10 cellular contexts compared by ENCODE assay signal in genomic region chr5:122498163-122498562, GRCh38.
DNase-seq lines count a peak whose midpoint lies in the region; ATAC-seq and TF ChIP-seq lines count a peak whose summit lies in the region.
"Had no signal": no experiment of that assay in that cellular context is flagged by ENCODE, and none has a peak within 500 bp of the region (broad histone marks: within the 10 kb centered on the region; RNA-seq: fewer than 3 reads in every experiment).

No MANE protein-coding gene starts in this region.

- no peak overlapping the region for H3K9ac ChIP-seq in mammary epithelial cell (ENCODE audit: insufficient read depth, low read length)

- peaks cover 0 to 2% (median 0%) of the 10 kb centered on the region in 11 donors for H3K9me3 Mint-ChIP-seq in naive thymus-derived CD4-positive, alpha-beta T cell

- H3K4me2 ChIP-seq in mammary epithelial cell (ENCODE audit: insufficient read depth, low read depth, low read length), result no peak overlapping the region

- H3K27ac ChIP-seq in mammary epithelial cell (ENCODE audit: insufficient read depth, low read depth, low read length), result no peak overlapping the region
- no peak overlapping the region for H3K27ac ChIP-seq in naive thymus-derived CD4-positive, alpha-beta T cell (ENCODE audit: low read depth, low read length)

- H3K9me3 ChIP-seq in HAP-1, result no peaks in the 10 kb centered on the region
- H3K9me3 ChIP-seq in mammary epithelial cell (replicated peaks; ENCODE audit: insufficient read depth, low read length), result no peaks in the 10 kb centered on the region
- H3K9me3 ChIP-seq in naive thymus-derived CD4-positive, alpha-beta T cell (ENCODE audit: control insufficient read depth in 2 of 3, low read length in 3 of 3), result no peaks in the 10 kb centered on the region

- intact Hi-C loops in mammary epithelial cell (cut with micrococcal nuclease), result no loop called here
- intact Hi-C loops in naive thymus-derived CD4-positive, alpha-beta T cell (cut with micrococcal nuclease), result no loop called here

- no peak overlapping the region for H3K27ac Mint-ChIP-seq in naive thymus-derived CD4-positive, alpha-beta T cell

- H2AFZ ChIP-seq in mammary epithelial cell (ENCODE audit: low read depth, low read length), result no peak overlapping the region

- H3K4me3 ChIP-seq in AG09309 (ENCODE audit: control insufficient read depth, low read depth, low read length) (no peak overlapping the region), HAP-1 (no peak overlapping the region), mammary epithelial cell (replicated peaks in 1 of 3; ENCODE audit: insufficient read depth in 1 of 3, low read depth in 2 of 3, low read length in 3 of 3) (no peak overlapping the region)
- no peak overlapping the region for H3K4me3 ChIP-seq in naive thymus-derived CD4-positive, alpha-beta T cell (ENCODE audit: low read length)

- H4K20me1 ChIP-seq in mammary epithelial cell (ENCODE audit: insufficient read depth, low read length), result no peaks in the 10 kb centered on the region

- peak; percentile 84 for ATAC-seq in left lobe of liver
- no peak for ATAC-seq in HG02938 (IDR thresholded peaks at IDR 0.05; ENCODE audit: unreplicated experiment)
- ATAC-seq in naive thymus-derived CD4-positive, alpha-beta T cell, result no peak
- no peak for ATAC-seq in GM18520 (IDR thresholded peaks at IDR 0.05; ENCODE audit: unreplicated experiment)

- POLR2A ChIA-PET in naive thymus-derived CD4-positive, alpha-beta T cell (lab: Charles Lee), result no interaction called here

- H3K4me1 Mint-ChIP-seq in naive thymus-derived CD4-positive, alpha-beta T cell, result no peaks in the 10 kb centered on the region

- H3K27me3 ChIP-seq in HAP-1 (ENCODE audit: low read depth) (no peaks in the 10 kb centered on the region), mammary epithelial cell (ENCODE audit: insufficient read depth, low read length) (no peaks in the 10 kb centered on the region)
- H3K27me3 ChIP-seq in naive thymus-derived CD4-positive, alpha-beta T cell (ENCODE audit: control insufficient read depth in 2 of 2, insufficient read depth in 2 of 2, low read length in 2 of 2), result no peaks in the 10 kb centered on the region

- H3K27me3 Mint-ChIP-seq in naive thymus-derived CD4-positive, alpha-beta T cell, result peaks cover 0 to 24% (median 7%) of the 10 kb centered on the region in 5 donors

- TF ChIP-seq CTCF in AG09309 (IDR thresholded peaks at IDR 0.05; ENCODE audit: control insufficient read depth, insufficient read depth, low read depth, low read length, missing control alignments) (peak; percentile 48), mammary epithelial cell (conservative IDR thresholded peaks at IDR 0.05 in 1 of 2, IDR thresholded peaks at IDR 0.05 in 1 of 2; ENCODE audit: extremely low read depth in 1 of 2, insufficient read depth in 1 of 2, low read depth in 1 of 2, low read length in 2 of 2) (peak; percentile 1 to 52)

- no peaks in the 10 kb centered on the region for H3K4me1 ChIP-seq in HAP-1
- H3K4me1 ChIP-seq in mammary epithelial cell (ENCODE audit: insufficient read depth, low read length), result no peaks in the 10 kb centered on the region
- H3K4me1 ChIP-seq in naive thymus-derived CD4-positive, alpha-beta T cell (ENCODE audit: control insufficient read depth in 2 of 2, insufficient read depth in 2 of 2, low read length in 2 of 2), result no peaks in the 10 kb centered on the region

- BruUV-seq in mammary epithelial cell (replicated peaks; lab: Mats Ljungman, UMichigan), result no TSS peak

- H3K36me3 ChIP-seq in HAP-1 (replicated peaks) (no peaks in the 10 kb centered on the region), mammary epithelial cell (ENCODE audit: insufficient read depth, low read length) (no peaks in the 10 kb centered on the region)
- H3K36me3 ChIP-seq in naive thymus-derived CD4-positive, alpha-beta T cell (ENCODE audit: control insufficient read depth in 2 of 3, insufficient read depth in 3 of 3, low read length in 3 of 3), result no peaks in the 10 kb centered on the region

- 39% methylated on average over 2 of the region's 2 CpGs for WGBS in mammary epithelial cell (ENCODE audit: low coverage, missing lambda C conversion rate)

- H3K36me3 Mint-ChIP-seq in naive thymus-derived CD4-positive, alpha-beta T cell, result no peaks in the 10 kb centered on the region

- H3K79me2 ChIP-seq in mammary epithelial cell (ENCODE audit: insufficient read depth, low read length), result no peaks in the 10 kb centered on the region

- H3K4me3 Mint-ChIP-seq in naive thymus-derived CD4-positive, alpha-beta T cell, result no peak overlapping the region

- dilution Hi-C loops in mammary epithelial cell (cut with HindIII; ENCODE audit: low sequenced_read_pairs), result no loop called here

- DNase-seq in AG09309 (ENCODE audit: low read depth) (no peak), HAP-1 (ENCODE audit: low spot score in 2 of 2) (peak; percentile 60 to 67), mammary epithelial cell (no peak), left lobe of liver (ENCODE audit: low spot score) (no peak)
- no peak for DNase-seq in naive thymus-derived CD4-positive, alpha-beta T cell
- DNase-seq in activated CD8-positive, alpha-beta memory T cell treated with anti-CD3 and anti-CD28 coated beads, Interleukin-2, amount 50 U/mL, for 4 hours, result no peak
- DNase-seq: NCI-H2171, T1000 had no signal

- in situ Hi-C loops in HAP-1 (cut with MboI; ENCODE audit: low sequenced_read_pairs), result loop anchor here (10.0 kb wide), 1 partner anchor 303 kb away; no protein-coding TSS in a partner anchor
- in situ Hi-C loops in mammary epithelial cell (cut with MboI; ENCODE audit: low sequenced_read_pairs in 2 of 2), result no loop called here

- CTCF ChIA-PET in mammary epithelial cell (lab: Charles Lee; ENCODE audit: low non-redundant PET), result no interaction called here
- CTCF ChIA-PET in naive thymus-derived CD4-positive, alpha-beta T cell (lab: Charles Lee), result interaction anchor here (0.6 kb wide), 1 partner anchor 16 kb away, joined by 6 read pairs; no protein-coding TSS in a partner anchor

Comparison
In these comparisons a context has a peak if more than half of its experiments do, and no peak if none do; other contexts are left out.
1. DNase-seq: peak in HAP-1 (2 of 2); none in AG09309 (single experiment), mammary epithelial cell (single experiment), left lobe of liver (single experiment), naive thymus-derived CD4-positive, alpha-beta T cell (0 of 9) and activated CD8-positive, alpha-beta memory T cell treated with anti-CD3 and anti-CD28 coated beads, Interleukin-2, amount 50 U/mL, for 4 hours (single experiment).